In genomic region chr1:78003070-78003751, GRCh38 we compare ENCODE assay signal across 1 cellular context.
TF ChIP-seq lines count a peak whose summit lies in the region.

No MANE protein-coding gene starts in this region.

TF ChIP-seq in GM23338, 12 proteins besides CTCF, POLR2A, EP300 and RAD21 (continued from another document):
- TF ChIP-seq REST (IDR thresholded peaks at IDR 0.05; ENCODE audit: unreplicated experiment), result no peak
- TF ChIP-seq NANOG (IDR thresholded peaks at IDR 0.05; ENCODE audit: borderline replicate concordance), result no peak
- TF ChIP-seq POLR2AphosphoS5 (IDR thresholded peaks at IDR 0.05; ENCODE audit: low read depth), result no peak
